Comparison of ENCODE assay signal across 28 cellular contexts in the genomic region with DNA sequence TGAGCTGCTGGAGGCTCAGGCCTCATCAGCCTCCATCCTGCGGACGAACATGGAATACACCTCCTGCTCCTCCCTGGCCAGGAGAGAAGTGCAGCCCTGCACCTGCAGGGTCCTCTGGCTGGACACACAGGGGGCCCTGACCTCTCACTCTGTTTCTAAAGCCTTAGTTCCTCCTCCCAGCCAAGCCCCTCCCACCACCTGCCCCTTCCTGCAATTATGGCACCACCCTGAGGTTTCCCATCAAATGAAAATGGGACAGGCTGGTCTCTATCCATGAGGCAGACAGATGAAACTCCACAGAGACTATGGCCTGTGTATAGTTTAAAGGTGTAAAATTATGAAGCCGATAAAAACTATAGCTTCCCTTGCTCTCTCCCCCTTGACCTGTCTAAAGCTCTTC. TPM values are rescaled to one million over a fixed set of nuclear protein-coding genes. Genes with fewer than 3 reads are reported as not detected.
"Had no signal": no experiment of that assay in that cellular context is flagged by ENCODE, and none has a peak within 500 bp of the region (broad histone marks: within the 10 kb centered on the region; RNA-seq: fewer than 3 reads in every experiment).

No MANE protein-coding gene starts in this region.

- H3K27ac Mint-ChIP-seq: activated B cell treated with CpG ODN at 0.5 μM for 24 hours; activated CD4-positive, alpha-beta memory T cell treated with anti-CD3 and anti-CD28 coated beads for 36 hours; activated T-helper 1 cell treated with anti-CD3 and anti-CD28 coated beads, Interleukin-12 subunit alpha, Interleukin-12 subunit beta, Interleukin-2, Interleukin-4 antibody, amounts not matched to agents 30 ng/mL and 10 ng/mL and 1 ng/mL, durations not matched to agents 14 hours and 24 hours and 36 hours; nephron progenitor cell; progenitor cell of endocrine pancreas had no signal

- H3K9me3 Mint-ChIP-seq: activated B cell treated with CpG ODN at 0.5 μM for 24 hours; activated CD4-positive, alpha-beta memory T cell treated with anti-CD3 and anti-CD28 coated beads for 36 hours; activated naive CD4-positive, alpha-beta T cell treated with anti-CD3 and anti-CD28 coated beads, Interleukin-2, amount 50 U/mL, for 72 hours; activated T-helper 1 cell treated with anti-CD3 and anti-CD28 coated beads, Interleukin-12 subunit alpha, Interleukin-12 subunit beta, Interleukin-2, Interleukin-4 antibody, amounts not matched to agents 30 ng/mL and 10 ng/mL and 1 ng/mL, durations not matched to agents 14 hours and 24 hours and 36 hours; nephron progenitor cell had no signal

- H3K4me3 Mint-ChIP-seq: activated B cell treated with CpG ODN at 0.5 μM for 24 hours; activated CD4-positive, alpha-beta memory T cell treated with anti-CD3 and anti-CD28 coated beads for 36 hours; activated T-helper 1 cell treated with anti-CD3 and anti-CD28 coated beads, Interleukin-12 subunit alpha, Interleukin-12 subunit beta, Interleukin-2, Interleukin-4 antibody, amounts not matched to agents 30 ng/mL and 10 ng/mL and 1 ng/mL, durations not matched to agents 14 hours and 24 hours and 36 hours; nephron progenitor cell had no signal

- H3K36me3 ChIP-seq: adrenal gland, breast epithelium, right atrium auricular region had no signal

- H3K9me3 ChIP-seq: adrenal gland, breast epithelium, right atrium auricular region had no signal

- H3K4me1 Mint-ChIP-seq: activated B cell treated with CpG ODN at 0.5 μM for 24 hours had no signal

- DNase-seq: activated B cell treated with CpG ODN at 0.5 μM for 24 hours; activated CD4-positive, alpha-beta memory T cell treated with anti-CD3 and anti-CD28 coated beads for 36 hours; activated CD4-positive, alpha-beta T cell treated with anti-CD3 and anti-CD28 coated beads for 4 hours; activated gamma-delta T cell treated with Interleukin-2 at 50 U/mL for 16 hours; activated T-cell treated with anti-CD3 and anti-CD28 coated beads for 4 hours; adrenal gland; foreskin keratinocyte; glutamatergic neuron; hippocampal formation; nephron progenitor cell; stimulated activated CD4-positive, alpha-beta T cell treated with anti-CD3 and anti-CD28 coated beads, Interleukin-12 subunit alpha, Interleukin-12 subunit beta, amount 100 ng/mL, for 4 hours; stimulated activated CD4-positive, alpha-beta T cell treated with anti-CD3 and anti-CD28 coated beads, Interleukin-1b, Interleukin-23, amount 100 ng/mL, for 48 hours; stimulated activated CD8-positive, alpha-beta memory T cell treated with anti-CD3 and anti-CD28 coated beads, Interleukin-4, amount 100 ng/mL, for 48 hours; stimulated activated naive CD4-positive, alpha-beta T cell had no signal

- H3K27ac ChIP-seq: adrenal gland, breast epithelium, coronary artery, foreskin keratinocyte, right atrium auricular region had no signal

- H3K4me1 ChIP-seq: adrenal gland, breast epithelium, foreskin keratinocyte, right atrium auricular region had no signal

- H3K4me3 ChIP-seq: adrenal gland, breast epithelium, coronary artery, right atrium auricular region had no signal

- H3K27me3 ChIP-seq: adrenal gland, right atrium auricular region had no signal

- H3K36me3 Mint-ChIP-seq: activated CD4-positive, alpha-beta memory T cell treated with anti-CD3 and anti-CD28 coated beads for 36 hours; activated naive CD4-positive, alpha-beta T cell treated with anti-CD3 and anti-CD28 coated beads, Interleukin-2, amount 50 U/mL, for 72 hours had no signal

RNA-seq across cellular contexts. Expression of a gene that starts 42.6 kb away (rescaled TPM):
- total RNA-seq: activated B cell treated with CpG ODN at 0.5 μM for 24 hours; activated CD4-positive, alpha-beta memory T cell treated with anti-CD3 and anti-CD28 coated beads for 36 hours; activated naive CD4-positive, alpha-beta T cell treated with anti-CD3 and anti-CD28 coated beads, Interleukin-2, amount 50 U/mL, for 72 hours; activated T-helper 1 cell treated with anti-CD3 and anti-CD28 coated beads, Interleukin-12 subunit alpha, Interleukin-12 subunit beta, Interleukin-2, Interleukin-4 antibody, amounts not matched to agents 30 ng/mL and 10 ng/mL and 1 ng/mL, durations not matched to agents 14 hours and 24 hours and 36 hours; astrocyte; breast epithelium; epithelial cell of proximal tubule; fibroblast of lung; foreskin keratinocyte; kidney; left lobe of liver; osteoblast; right atrium auricular region had no signal
- polyA plus RNA-seq: adrenal gland, fibroblast of lung, foreskin keratinocyte, urinary bladder had no signal

RNA-seq across cellular contexts. Expression of a gene that starts 57.3 kb away (rescaled TPM):
- total RNA-seq: activated B cell treated with CpG ODN at 0.5 μM for 24 hours; activated CD4-positive, alpha-beta memory T cell treated with anti-CD3 and anti-CD28 coated beads for 36 hours; activated T-helper 1 cell treated with anti-CD3 and anti-CD28 coated beads, Interleukin-12 subunit alpha, Interleukin-12 subunit beta, Interleukin-2, Interleukin-4 antibody, amounts not matched to agents 30 ng/mL and 10 ng/mL and 1 ng/mL, durations not matched to agents 14 hours and 24 hours and 36 hours; adrenal gland; astrocyte; breast epithelium; epithelial cell of proximal tubule; fibroblast of lung; foreskin keratinocyte; kidney; left lobe of liver; myocyte; osteoblast; right atrium auricular region; urinary bladder had no signal
- polyA plus RNA-seq: fibroblast of lung, foreskin keratinocyte, urinary bladder had no signal
